ENCODE assay signal across 1 cellular context in the genomic region with DNA sequence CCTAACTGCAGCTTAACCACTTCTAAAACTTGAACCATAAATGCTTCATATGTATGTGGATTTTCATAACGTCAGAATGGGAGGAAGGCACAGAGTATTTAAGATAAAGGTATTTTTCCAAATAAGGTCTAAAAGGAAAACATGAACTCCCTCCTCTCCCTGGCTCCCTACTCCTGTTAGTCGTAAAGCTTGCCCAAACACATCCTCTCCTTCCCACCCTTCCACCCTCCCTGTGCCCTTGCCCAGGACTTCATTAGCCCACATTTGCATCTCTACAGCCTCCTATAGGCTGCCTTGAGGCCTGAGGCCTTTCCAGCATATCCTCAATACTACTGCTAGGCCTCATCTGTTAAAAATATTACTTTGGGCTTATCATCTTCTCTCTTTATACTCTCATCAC.
TF ChIP-seq lines count a peak whose summit lies in the region.

No MANE protein-coding gene starts in this region.

TF ChIP-seq in WTC11, 78 proteins besides CTCF, POLR2A, EP300 and RAD21 (continued from another document):
- TF ChIP-seq, protein P1, sequence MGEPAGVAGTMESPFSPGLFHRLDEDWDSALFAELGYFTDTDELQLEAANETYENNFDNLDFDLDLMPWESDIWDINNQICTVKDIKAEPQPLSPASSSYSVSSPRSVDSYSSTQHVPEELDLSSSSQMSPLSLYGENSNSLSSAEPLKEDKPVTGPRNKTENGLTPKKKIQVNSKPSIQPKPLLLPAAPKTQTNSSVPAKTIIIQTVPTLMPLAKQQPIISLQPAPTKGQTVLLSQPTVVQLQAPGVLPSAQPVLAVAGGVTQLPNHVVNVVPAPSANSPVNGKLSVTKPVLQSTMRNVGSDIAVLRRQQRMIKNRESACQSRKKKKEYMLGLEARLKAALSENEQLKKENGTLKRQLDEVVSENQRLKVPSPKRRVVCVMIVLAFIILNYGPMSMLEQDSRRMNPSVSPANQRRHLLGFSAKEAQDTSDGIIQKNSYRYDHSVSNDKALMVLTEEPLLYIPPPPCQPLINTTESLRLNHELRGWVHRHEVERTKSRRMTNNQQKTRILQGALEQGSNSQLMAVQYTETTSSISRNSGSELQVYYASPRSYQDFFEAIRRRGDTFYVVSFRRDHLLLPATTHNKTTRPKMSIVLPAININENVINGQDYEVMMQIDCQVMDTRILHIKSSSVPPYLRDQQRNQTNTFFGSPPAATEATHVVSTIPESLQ (CRISPR knock-in tag; IDR thresholded peaks at IDR 0.05) = no peak
- TF ChIP-seq, protein P2, sequence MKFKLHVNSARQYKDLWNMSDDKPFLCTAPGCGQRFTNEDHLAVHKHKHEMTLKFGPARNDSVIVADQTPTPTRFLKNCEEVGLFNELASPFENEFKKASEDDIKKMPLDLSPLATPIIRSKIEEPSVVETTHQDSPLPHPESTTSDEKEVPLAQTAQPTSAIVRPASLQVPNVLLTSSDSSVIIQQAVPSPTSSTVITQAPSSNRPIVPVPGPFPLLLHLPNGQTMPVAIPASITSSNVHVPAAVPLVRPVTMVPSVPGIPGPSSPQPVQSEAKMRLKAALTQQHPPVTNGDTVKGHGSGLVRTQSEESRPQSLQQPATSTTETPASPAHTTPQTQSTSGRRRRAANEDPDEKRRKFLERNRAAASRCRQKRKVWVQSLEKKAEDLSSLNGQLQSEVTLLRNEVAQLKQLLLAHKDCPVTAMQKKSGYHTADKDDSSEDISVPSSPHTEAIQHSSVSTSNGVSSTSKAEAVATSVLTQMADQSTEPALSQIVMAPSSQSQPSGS (CRISPR knock-in tag; IDR thresholded peaks at IDR 0.05; ENCODE audit: borderline replicate concordance, low read depth) = no peak
- no peak for TF ChIP-seq RORB (CRISPR knock-in tag; IDR thresholded peaks at IDR 0.05)
- TF ChIP-seq, protein P3, sequence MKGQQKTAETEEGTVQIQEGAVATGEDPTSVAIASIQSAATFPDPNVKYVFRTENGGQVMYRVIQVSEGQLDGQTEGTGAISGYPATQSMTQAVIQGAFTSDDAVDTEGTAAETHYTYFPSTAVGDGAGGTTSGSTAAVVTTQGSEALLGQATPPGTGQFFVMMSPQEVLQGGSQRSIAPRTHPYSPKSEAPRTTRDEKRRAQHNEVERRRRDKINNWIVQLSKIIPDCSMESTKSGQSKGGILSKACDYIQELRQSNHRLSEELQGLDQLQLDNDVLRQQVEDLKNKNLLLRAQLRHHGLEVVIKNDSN (CRISPR knock-in tag; IDR thresholded peaks at IDR 0.05) = no peak
- no peak for TF ChIP-seq ELF4 (CRISPR knock-in tag; IDR thresholded peaks at IDR 0.05; ENCODE audit: low read depth)
- no peak for TF ChIP-seq NFYB (CRISPR knock-in tag; conservative IDR thresholded peaks at IDR 0.05; ENCODE audit: low read depth)
- TF ChIP-seq SP1 (CRISPR knock-in tag; conservative IDR thresholded peaks at IDR 0.05) = no peak
- TF ChIP-seq HMGA2 (CRISPR knock-in tag; IDR thresholded peaks at IDR 0.05) = no peak
- TF ChIP-seq, protein P4, sequence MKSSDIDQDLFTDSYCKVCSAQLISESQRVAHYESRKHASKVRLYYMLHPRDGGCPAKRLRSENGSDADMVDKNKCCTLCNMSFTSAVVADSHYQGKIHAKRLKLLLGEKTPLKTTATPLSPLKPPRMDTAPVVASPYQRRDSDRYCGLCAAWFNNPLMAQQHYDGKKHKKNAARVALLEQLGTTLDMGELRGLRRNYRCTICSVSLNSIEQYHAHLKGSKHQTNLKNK (CRISPR knock-in tag; IDR thresholded peaks at IDR 0.05) = no peak
- no peak for TF ChIP-seq FOXP1 (CRISPR knock-in tag; IDR thresholded peaks at IDR 0.05; ENCODE audit: borderline replicate concordance)
- TF ChIP-seq ZNF263 (CRISPR knock-in tag; IDR thresholded peaks at IDR 0.05; ENCODE audit: low read depth) = no peak
- TF ChIP-seq OVOL2 (CRISPR knock-in tag; IDR thresholded peaks at IDR 0.05; ENCODE audit: borderline replicate concordance) = no peak
- TF ChIP-seq ZNF671 (CRISPR knock-in tag; IDR thresholded peaks at IDR 0.05) = no peak
